ENCODE assay signal across 14 cellular contexts in the genomic region with DNA sequence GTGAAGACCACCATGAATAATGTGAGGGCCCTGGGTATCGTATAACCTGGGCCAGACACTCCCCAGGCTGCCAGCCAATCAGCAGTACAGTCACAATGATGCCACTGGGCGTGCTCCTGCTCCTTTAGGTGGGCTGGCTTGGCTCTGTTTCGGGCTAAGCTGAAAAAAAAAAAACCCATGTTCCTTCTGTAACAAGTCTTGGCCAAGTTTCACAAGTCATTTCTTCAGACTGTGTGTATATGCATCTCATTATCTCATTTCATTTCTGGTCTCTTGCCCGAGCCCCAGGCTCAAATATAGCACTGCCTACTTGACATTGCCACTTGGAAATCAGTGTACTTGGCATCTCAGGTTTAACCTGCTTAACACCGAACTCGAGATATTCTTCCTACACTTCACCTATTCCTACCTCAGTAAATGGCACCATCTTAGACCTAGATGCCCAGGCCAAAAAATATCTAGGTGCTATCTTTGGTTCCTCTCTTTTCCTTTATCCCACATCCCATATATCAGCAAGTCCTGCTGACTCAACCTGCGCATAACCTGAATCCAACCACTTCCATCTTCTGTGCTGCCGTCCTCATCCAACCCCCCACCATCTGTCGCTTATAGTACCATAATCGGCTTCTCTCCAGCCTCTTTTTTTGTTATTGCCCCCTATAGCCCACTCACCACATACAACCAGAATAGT. TPM values are rescaled to one million over a fixed set of nuclear protein-coding genes. Genes with fewer than 3 reads are reported as not detected.
DNase-seq lines count a peak whose midpoint lies in the region; ATAC-seq, FAIRE-seq and TF ChIP-seq lines count a peak whose summit lies in the region.
"Had no signal": no experiment of that assay in that cellular context is flagged by ENCODE, and none has a peak within 500 bp of the region (broad histone marks: within the 10 kb centered on the region; RNA-seq: fewer than 3 reads in every experiment).

No MANE protein-coding gene starts in this region.

- TF ChIP-seq CTCF in WERI-Rb-1 (IDR thresholded peaks at IDR 0.05; ENCODE audit: low read depth, low read length), result no peak

- H3K9me3 Mint-ChIP-seq in stimulated activated naive CD8-positive, alpha-beta T cell treated with anti-CD3 and anti-CD28 coated beads, Interleukin-15, Interleukin-2, amounts not matched to agents 100 ng/mL and 50 ng/mL, for 24 hours, result no peaks in the 10 kb centered on the region
- H3K9me3 Mint-ChIP-seq in immature natural killer cell, result no peaks in the 10 kb centered on the region

- H3K4me3 Mint-ChIP-seq in stimulated activated naive CD8-positive, alpha-beta T cell treated with anti-CD3 and anti-CD28 coated beads, Interleukin-15, Interleukin-2, amounts not matched to agents 100 ng/mL and 50 ng/mL, for 24 hours, result peak overlapping the region; percentile 92
- peak overlapping the region; percentile 26 to 100 (median 98) for H3K4me3 Mint-ChIP-seq in immature natural killer cell

- H3K27me3 ChIP-seq in WERI-Rb-1 (ENCODE audit: insufficient read depth, low read depth, severe bottlenecking), result no peaks in the 10 kb centered on the region
- H3K27me3 ChIP-seq: cardiac muscle cell had no signal

- no peaks in the 10 kb centered on the region for H3K27me3 Mint-ChIP-seq in stimulated activated naive CD8-positive, alpha-beta T cell treated with anti-CD3 and anti-CD28 coated beads, Interleukin-15, Interleukin-2, amounts not matched to agents 100 ng/mL and 50 ng/mL, for 24 hours
- peaks cover 4 to 9% (median 5%) of the 10 kb centered on the region in 3 donors for H3K27me3 Mint-ChIP-seq in immature natural killer cell (ENCODE audit: low read depth in 3 of 3)

- peak overlapping the region; percentile 99 for H3K27ac ChIP-seq in WERI-Rb-1
- H3K27ac ChIP-seq: cardiac muscle cell had no signal

- no peak for ATAC-seq in stimulated activated naive CD8-positive, alpha-beta T cell treated with anti-CD3 and anti-CD28 coated beads, Interleukin-15, Interleukin-2, amounts not matched to agents 100 U/mL and 50 U/mL, for 24 hours
- ATAC-seq in HG03521 (IDR thresholded peaks at IDR 0.05; ENCODE audit: unreplicated experiment), result no peak

- peak overlapping the region; percentile 78 for H3K4me3 ChIP-seq in WERI-Rb-1 (ENCODE audit: low read depth, low read length)
- H3K4me3 ChIP-seq: cardiac muscle cell had no signal

- peaks cover 41% of the 10 kb centered on the region for H3K36me3 Mint-ChIP-seq in stimulated activated naive CD8-positive, alpha-beta T cell treated with anti-CD3 and anti-CD28 coated beads, Interleukin-15, Interleukin-2, amounts not matched to agents 100 ng/mL and 50 ng/mL, for 24 hours (ENCODE audit: low read depth)
- peaks cover 0 to 4% (median 0%) of the 10 kb centered on the region in 3 donors for H3K36me3 Mint-ChIP-seq in immature natural killer cell

- no peak for FAIRE-seq in RCC 7860 (lab: Jason Lieb, UNC)
- FAIRE-seq: GM19239 had no signal

- no peak overlapping the region for H3K27ac Mint-ChIP-seq in stimulated activated naive CD8-positive, alpha-beta T cell treated with anti-CD3 and anti-CD28 coated beads, Interleukin-15, Interleukin-2, amounts not matched to agents 100 ng/mL and 50 ng/mL, for 24 hours
- peak overlapping the region in 4 of 6 donors; percentile 5 to 46 (median 21) for H3K27ac Mint-ChIP-seq in immature natural killer cell

- H3K9me3 ChIP-seq in WERI-Rb-1 (ENCODE audit: severe bottlenecking), result no peaks in the 10 kb centered on the region
- H3K9me3 ChIP-seq: HAP-1 had no signal

- H3K4me1 Mint-ChIP-seq in stimulated activated naive CD8-positive, alpha-beta T cell treated with anti-CD3 and anti-CD28 coated beads, Interleukin-15, Interleukin-2, amounts not matched to agents 100 ng/mL and 50 ng/mL, for 24 hours (ENCODE audit: low read depth), result peaks cover 45% of the 10 kb centered on the region
- H3K4me1 Mint-ChIP-seq in immature natural killer cell, result peaks cover 25 to 27% of the 10 kb centered on the region in 2 donors

- H3K36me3 ChIP-seq in WERI-Rb-1, result peaks cover 57% of the 10 kb centered on the region
- H3K36me3 ChIP-seq: cardiac muscle cell had no signal

- DNase-seq in stimulated activated naive CD8-positive, alpha-beta T cell treated with anti-CD3 and anti-CD28 coated beads, Interleukin-15, Interleukin-2, amounts not matched to agents 100 U/mL and 50 U/mL, for 24 hours, result no peak
- DNase-seq in WERI-Rb-1, result peak; percentile 91
- no peak for DNase-seq in immature natural killer cell
- DNase-seq in germinal center (ENCODE audit: low spot score), result no peak
- no peak for DNase-seq in NCI-H1436 treated with DMSO at 0.1 percent for 48 hours (lab: John Stamatoyannopoulos, UW)
- DNase-seq in RCC 7860 (ENCODE audit: low spot score), result no peak
- DNase-seq: activated CD8-positive, alpha-beta memory T cell treated with anti-CD3 and anti-CD28 coated beads, Interleukin-2, amount 50 U/mL, for 48 hours; NCI-H446; stimulated activated CD4-positive, alpha-beta T cell treated with anti-CD3 and anti-CD28 coated beads, Interleukin-4, amount 100 ng/mL, for 24 hours had no signal

RNA-seq across cellular contexts. Expression of gene UQCC2, which starts 1.8 kb away (rescaled TPM):
- polyA plus RNA-seq in immature natural killer cell, result 10 to 100 TPM; 27.9 to 48.8 (median 37.4) TPM

RNA-seq across cellular contexts. Expression of gene IP6K3, which starts 37.0 kb away (rescaled TPM):
- not detected for polyA plus RNA-seq in immature natural killer cell
